8 cellular contexts compared by ENCODE assay signal in the genomic region with DNA sequence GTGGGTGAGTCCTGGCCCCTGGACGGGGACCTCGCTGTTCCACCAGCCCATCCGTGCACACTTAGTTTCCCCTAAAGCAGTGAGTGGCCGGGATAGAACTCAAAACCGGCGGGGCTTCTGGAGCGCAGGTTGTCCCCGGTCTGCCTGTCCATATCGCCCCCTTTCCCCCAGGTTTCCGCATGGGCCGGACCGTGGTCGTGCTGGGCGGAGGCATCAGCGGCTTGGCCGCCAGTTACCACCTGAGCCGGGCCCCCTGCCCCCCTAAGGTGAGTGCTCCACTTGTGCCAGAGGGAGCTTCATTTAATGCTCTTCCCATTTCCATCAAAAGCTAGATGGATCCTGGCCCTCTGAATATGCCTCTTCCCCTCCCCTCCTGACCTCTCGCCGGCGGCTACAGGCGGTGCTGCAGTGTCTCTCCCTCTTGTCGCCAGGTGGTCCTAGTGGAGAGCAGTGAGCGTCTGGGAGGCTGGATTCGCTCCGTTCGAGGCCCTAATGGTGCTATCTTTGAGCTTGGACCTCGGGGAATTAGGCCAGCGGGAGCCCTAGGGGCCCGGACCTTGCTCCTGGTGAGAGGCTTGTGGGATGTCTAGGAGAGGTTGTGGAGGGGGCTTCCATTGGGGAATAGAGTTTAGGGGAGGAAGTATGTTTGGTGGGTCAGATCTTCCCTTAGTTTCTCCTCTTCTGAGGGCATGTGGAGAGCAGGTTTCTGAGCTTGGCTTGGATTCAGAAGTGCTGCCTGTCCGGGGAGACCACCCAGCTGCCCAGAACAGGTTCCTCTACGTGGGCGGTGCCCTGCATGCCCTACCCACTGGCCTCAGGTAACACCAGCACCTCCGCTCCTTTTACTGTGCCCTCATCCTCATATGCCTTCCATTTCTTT. TPM values are rescaled to one million over a fixed set of nuclear protein-coding genes. Genes with fewer than 3 reads are reported as not detected.
DNase-seq lines count a peak whose midpoint lies in the region; ATAC-seq and TF ChIP-seq lines count a peak whose summit lies in the region.

No MANE protein-coding gene starts in this region.

- peak overlapping the region; percentile 74 for H3K4me2 ChIP-seq in hepatocyte

- H2AFZ ChIP-seq in hepatocyte: peak overlapping the region; percentile 74

- H3K36me3 Mint-ChIP-seq in IgD-negative memory B cell: peaks cover 3% of the 10 kb centered on the region
- H3K36me3 Mint-ChIP-seq in activated T-helper 17 cell treated with anti-CD3 and anti-CD28 coated beads, Interleukin-2, amount 50 U/mL, for 72 hours (ENCODE audit: low read depth): peaks cover 86% of the 10 kb centered on the region

- H3K4me3 ChIP-seq in hepatocyte: peak overlapping the region; percentile 47
- H3K4me3 ChIP-seq in skin epidermis: peak overlapping the region; percentile 43 to 67 (median 62)

- no peak for TF ChIP-seq CTCF in hepatocyte (IDR thresholded peaks at IDR 0.05; ENCODE audit: poor library complexity)

- no peaks in the 10 kb centered on the region for H3K9me3 ChIP-seq in hepatocyte (ENCODE audit: low read depth)

- WGBS in hepatocyte (ENCODE audit: low lambda C conversion rate, missing lambda C conversion rate): 8% methylated on average over 33 of the region's 33 CpGs

- no peaks in the 10 kb centered on the region for H3K27me3 ChIP-seq in hepatocyte

- no peaks in the 10 kb centered on the region for H4K20me1 ChIP-seq in hepatocyte (ENCODE audit: insufficient read depth, poor library complexity, severe bottlenecking)

- H3K9me3 Mint-ChIP-seq in IgD-negative memory B cell: no peaks in the 10 kb centered on the region
- H3K9me3 Mint-ChIP-seq in activated T-helper 17 cell treated with anti-CD3 and anti-CD28 coated beads, Interleukin-2, amount 50 U/mL, for 72 hours: no peaks in the 10 kb centered on the region

- no peaks in the 10 kb centered on the region for H3K9me2 ChIP-seq in hepatocyte (replicated peaks; ENCODE audit: insufficient read depth)

- DNase-seq in NCI-H510A treated with DMSO at 0.1 percent for 48 hours (lab: John Stamatoyannopoulos, UW) (peak; percentile 19), NCI-H510A (lab: John Stamatoyannopoulos, UW) (no peak), hepatocyte (ENCODE audit: low spot score) (peak; percentile 36), SW 1271 (lab: John Stamatoyannopoulos, UW) (no peak)

- peaks cover 11% of the 10 kb centered on the region for H3K4me1 ChIP-seq in hepatocyte (ENCODE audit: insufficient read depth)

- H3K4me1 Mint-ChIP-seq in IgD-negative memory B cell: peaks cover 10 to 23% (median 18%) of the 10 kb centered on the region in 3 donors
- peaks cover 18% of the 10 kb centered on the region for H3K4me1 Mint-ChIP-seq in activated T-helper 17 cell treated with anti-CD3 and anti-CD28 coated beads, Interleukin-2, amount 50 U/mL, for 72 hours

- H3K36me3 ChIP-seq in hepatocyte (replicated peaks; ENCODE audit: insufficient read depth, low read depth): no peaks in the 10 kb centered on the region

- H3K27me3 Mint-ChIP-seq in IgD-negative memory B cell: no peaks in the 10 kb centered on the region
- H3K27me3 Mint-ChIP-seq in activated T-helper 17 cell treated with anti-CD3 and anti-CD28 coated beads, Interleukin-2, amount 50 U/mL, for 72 hours: no peaks in the 10 kb centered on the region

- peak overlapping the region; percentile 86 to 93 (median 92) for H3K4me3 Mint-ChIP-seq in IgD-negative memory B cell
- peak overlapping the region; percentile 92 for H3K4me3 Mint-ChIP-seq in activated T-helper 17 cell treated with anti-CD3 and anti-CD28 coated beads, Interleukin-2, amount 50 U/mL, for 72 hours

- peaks cover 3% of the 10 kb centered on the region for H3K79me2 ChIP-seq in hepatocyte

- ATAC-seq in activated T-helper 17 cell treated with anti-CD3 and anti-CD28 coated beads, Interleukin-2, amount 50 U/mL, for 72 hours (replicated peaks): no peak
- ATAC-seq in GM19463 (IDR thresholded peaks at IDR 0.05; ENCODE audit: unreplicated experiment): no peak

- H3K27ac ChIP-seq in hepatocyte (peak overlapping the region; percentile 29), skin epidermis (peak overlapping the region; percentile 54 to 94 (median 87))

- peak overlapping the region; percentile 95 to 98 (median 97) for H3K27ac Mint-ChIP-seq in IgD-negative memory B cell
- peak overlapping the region; percentile 97 for H3K27ac Mint-ChIP-seq in activated T-helper 17 cell treated with anti-CD3 and anti-CD28 coated beads, Interleukin-2, amount 50 U/mL, for 72 hours

RNA-seq across cellular contexts. Expression of a gene that starts 0.7 kb away (rescaled TPM):
- polyA plus RNA-seq in IgD-negative memory B cell: 13.4 TPM
- 10 to 100 TPM; 27.3 to 44.9 TPM for total RNA-seq in activated T-helper 17 cell treated with anti-CD3 and anti-CD28 coated beads, Interleukin-2, amount 50 U/mL, for 72 hours
- total RNA-seq in hepatocyte: 11.2 and 18.3 TPM in 2 replicates
- 30.7 and 31.6 TPM in 2 replicates for polyA plus RNA-seq in hepatocyte

RNA-seq across cellular contexts. Expression of a gene that starts 7.6 kb away (rescaled TPM):
- 30.1 TPM for polyA plus RNA-seq in IgD-negative memory B cell
- total RNA-seq in activated T-helper 17 cell treated with anti-CD3 and anti-CD28 coated beads, Interleukin-2, amount 50 U/mL, for 72 hours: 10 to 100 TPM; 28.6 to 30.1 TPM
- total RNA-seq in hepatocyte: 5.5 and 7.7 TPM in 2 replicates
- polyA plus RNA-seq in hepatocyte: 24.4 and 44.7 TPM in 2 replicates

RNA-seq across cellular contexts. Expression of a gene that starts 10.4 kb away (rescaled TPM):
- polyA plus RNA-seq in IgD-negative memory B cell: 44.2 TPM
- 10 to 100 TPM; 55.7 to 60.9 TPM for total RNA-seq in activated T-helper 17 cell treated with anti-CD3 and anti-CD28 coated beads, Interleukin-2, amount 50 U/mL, for 72 hours
- total RNA-seq in hepatocyte: 32.2 and 36.0 TPM in 2 replicates
- 48.1 and 56.9 TPM in 2 replicates for polyA plus RNA-seq in hepatocyte

RNA-seq across cellular contexts. Expression of a gene that starts 13.1 kb away (rescaled TPM):
- 122 TPM for polyA plus RNA-seq in IgD-negative memory B cell
- 100 to 1,000 TPM; 184 to 209 TPM for total RNA-seq in activated T-helper 17 cell treated with anti-CD3 and anti-CD28 coated beads, Interleukin-2, amount 50 U/mL, for 72 hours
- total RNA-seq in hepatocyte: 105 and 136 TPM in 2 replicates
- polyA plus RNA-seq in hepatocyte: 119 and 128 TPM in 2 replicates

RNA-seq across cellular contexts. Expression of a gene that starts 31.9 kb away (rescaled TPM):
- not detected for polyA plus RNA-seq in IgD-negative memory B cell
- total RNA-seq in activated T-helper 17 cell treated with anti-CD3 and anti-CD28 coated beads, Interleukin-2, amount 50 U/mL, for 72 hours: 1 to 10 TPM; 2.2 to 3.1 TPM
- 1.2 and 2.3 TPM in 2 replicates for total RNA-seq in hepatocyte
- 4.4 and 6.1 TPM in 2 replicates for polyA plus RNA-seq in hepatocyte

Comparison
In these comparisons a context has a peak if more than half of its experiments do, and no peak if none do; other contexts are left out.
1. DNase-seq: peak in NCI-H510A treated with DMSO at 0.1 percent for 48 hours (single experiment) and hepatocyte (single experiment); none in NCI-H510A (single experiment) and SW 1271 (0 of 2).